In genomic region chr1:244735404-244735803, GRCh38 we compare ENCODE assay signal across 11 cellular contexts.
DNase-seq lines count a peak whose midpoint lies in the region; ATAC-seq and TF ChIP-seq lines count a peak whose summit lies in the region.
"Had no signal": no experiment of that assay in that cellular context is flagged by ENCODE, and none has a peak within 500 bp of the region (broad histone marks: within the 10 kb centered on the region; RNA-seq: fewer than 3 reads in every experiment).

No MANE protein-coding gene starts in this region.

- CTCF ChIA-PET in PC-3 (lab: Charles Lee): no interaction called here
- CTCF ChIA-PET in CD8-positive, alpha-beta memory T cell (lab: Charles Lee): interaction anchor here (1.5 kb wide), 1 partner anchor 133 kb away, joined by 3 read pairs; no protein-coding TSS in a partner anchor

- peak overlapping the region; percentile 81 for H3K27ac ChIP-seq in PC-3 (ENCODE audit: low read length)
- no peak overlapping the region for H3K27ac ChIP-seq in dorsolateral prefrontal cortex
- no peak overlapping the region for H3K27ac ChIP-seq in CD8-positive, alpha-beta memory T cell (ENCODE audit: low read depth, low read length)
- H3K27ac ChIP-seq in upper lobe of left lung: no peak overlapping the region

- H3K9me3 Mint-ChIP-seq in CD8-positive, alpha-beta memory T cell: no peaks in the 10 kb centered on the region
- H3K9me3 Mint-ChIP-seq: CD4-positive, alpha-beta T cell had no signal

- no peak for TF ChIP-seq CTCF in PC-3 (conservative IDR thresholded peaks at IDR 0.05; ENCODE audit: low read depth, low read length)
- TF ChIP-seq CTCF in dorsolateral prefrontal cortex (IDR thresholded peaks at IDR 0.05 in 54 of 56, conservative IDR thresholded peaks at IDR 0.05 in 2 of 56; ENCODE audit: low read depth in 1 of 56, partially characterized antibody in 56 of 56): no peak
- no peak for TF ChIP-seq CTCF in upper lobe of left lung (IDR thresholded peaks at IDR 0.05)

- 94% methylated on average over 6 of the region's 6 CpGs for WGBS in upper lobe of left lung, 2 donors

- TF ChIP-seq POLR2A in erythroblast (IDR thresholded peaks at IDR 0.05; ENCODE audit: low read length): no peak
- no peak for TF ChIP-seq POLR2A in upper lobe of left lung (IDR thresholded peaks at IDR 0.05)

- H3K36me3 ChIP-seq in PC-3 (ENCODE audit: low read depth, low read length) (no peaks in the 10 kb centered on the region), upper lobe of left lung (no peaks in the 10 kb centered on the region)
- no peaks in the 10 kb centered on the region for H3K36me3 ChIP-seq in CD8-positive, alpha-beta memory T cell (ENCODE audit: insufficient read depth, low read length)

- no peaks in the 10 kb centered on the region for H4K20me1 ChIP-seq in PC-3 (ENCODE audit: low read length)

- no peak overlapping the region for H3K27ac Mint-ChIP-seq in CD8-positive, alpha-beta memory T cell
- H3K27ac Mint-ChIP-seq: CD4-positive, alpha-beta T cell; naive thymus-derived CD8-positive, alpha-beta T cell had no signal

- ATAC-seq in PC-3: no peak
- ATAC-seq in upper lobe of left lung (ENCODE audit: low FRiP score in 2 of 2): no peak
- ATAC-seq: naive thymus-derived CD8-positive, alpha-beta T cell had no signal

- H3K4me1 Mint-ChIP-seq in CD8-positive, alpha-beta memory T cell: peaks cover 0 to 4% (median 2%) of the 10 kb centered on the region in 3 donors

- POLR2A ChIA-PET in PC-3 (lab: Charles Lee; ENCODE audit: unreplicated experiment): no interaction called here
- POLR2A ChIA-PET in CD8-positive, alpha-beta memory T cell (lab: Charles Lee): no interaction called here

- no peaks in the 10 kb centered on the region for H3K27me3 ChIP-seq in PC-3 (ENCODE audit: low read length)
- no peaks in the 10 kb centered on the region for H3K27me3 ChIP-seq in dorsolateral prefrontal cortex
- H3K27me3 ChIP-seq in CD8-positive, alpha-beta memory T cell (ENCODE audit: insufficient read depth, low read length, poor library complexity, severe bottlenecking): no peaks in the 10 kb centered on the region
- no peaks in the 10 kb centered on the region for H3K27me3 ChIP-seq in upper lobe of left lung

- H3K9me2 ChIP-seq in PC-3 (replicated peaks; ENCODE audit: low read length): no peaks in the 10 kb centered on the region

- intact Hi-C loops in PC-3 (cut with micrococcal nuclease): no loop called here
- intact Hi-C loops in dorsolateral prefrontal cortex (cut with DNase I): no loop called here

- peak; percentile 36 for DNase-seq in A172 (ENCODE audit: low spot score)
- DNase-seq in EH (ENCODE audit: low read depth): peak; percentile 10
- DNase-seq in PC-3: no peak
- peak; percentile 24 to 37 for DNase-seq in erythroblast (lab: John Stamatoyannopoulos, UW)
- no peak for DNase-seq in SW 1271 (lab: John Stamatoyannopoulos, UW)
- DNase-seq in dorsolateral prefrontal cortex: no peak
- no peak for DNase-seq in CD8-positive, alpha-beta memory T cell
- no peak for DNase-seq in upper lobe of left lung
- DNase-seq: CD4-positive, alpha-beta T cell; naive thymus-derived CD8-positive, alpha-beta T cell; NCI-H1092 had no signal

- peaks cover 29% of the 10 kb centered on the region for H3K4me1 ChIP-seq in PC-3 (ENCODE audit: insufficient read depth, low read length)
- no peaks in the 10 kb centered on the region for H3K4me1 ChIP-seq in CD8-positive, alpha-beta memory T cell (ENCODE audit: insufficient read depth, low read length)
- peaks cover 4 to 9% (median 6%) of the 10 kb centered on the region in 4 donors for H3K4me1 ChIP-seq in upper lobe of left lung

- no peaks in the 10 kb centered on the region for H3K79me2 ChIP-seq in PC-3 (ENCODE audit: low read length)

- no peak overlapping the region for H3K4me3 ChIP-seq in PC-3 (ENCODE audit: low read length)
- no peak overlapping the region for H3K4me3 ChIP-seq in dorsolateral prefrontal cortex
- H3K4me3 ChIP-seq in CD8-positive, alpha-beta memory T cell (ENCODE audit: low read length): no peak overlapping the region
- H3K4me3 ChIP-seq in upper lobe of left lung: no peak overlapping the region

- H3K4me2 ChIP-seq in PC-3 (ENCODE audit: low read length): no peak overlapping the region

- H3F3A ChIP-seq in PC-3 (ENCODE audit: low read length, unreplicated experiment): peaks cover 3% of the 10 kb centered on the region

- peak overlapping the region in 1 of 7 donors; percentile 37 for H3K4me3 Mint-ChIP-seq in CD8-positive, alpha-beta memory T cell
- H3K4me3 Mint-ChIP-seq: CD4-positive, alpha-beta T cell; naive thymus-derived CD8-positive, alpha-beta T cell had no signal

- 0 out of 2 replicates have a peak overlapping the region, but pooled peaks have one; percentile 23 for H3K9ac ChIP-seq in PC-3 (ENCODE audit: low read length)

- peaks cover 0 to 3% (median 0%) of the 10 kb centered on the region in 3 donors for H3K36me3 Mint-ChIP-seq in CD8-positive, alpha-beta memory T cell
- H3K36me3 Mint-ChIP-seq: naive thymus-derived CD8-positive, alpha-beta T cell had no signal

- no peak for TF ChIP-seq EP300 in upper lobe of left lung (IDR thresholded peaks at IDR 0.05)

- H2AFZ ChIP-seq in PC-3 (ENCODE audit: low read length): no peak overlapping the region

- no peaks in the 10 kb centered on the region; the same call in 1 of the 2 replicates for H3K9me3 ChIP-seq in PC-3 (ENCODE audit: low read length)
- H3K9me3 ChIP-seq in CD8-positive, alpha-beta memory T cell (ENCODE audit: low read length): no peaks in the 10 kb centered on the region
- H3K9me3 ChIP-seq in upper lobe of left lung: no peaks in the 10 kb centered on the region

- BruUV-seq in PC-3 (replicated peaks; lab: Mats Ljungman, UMichigan): no TSS peak

- peaks cover 6 to 21% of the 10 kb centered on the region in 2 donors for H3K27me3 Mint-ChIP-seq in CD8-positive, alpha-beta memory T cell

Comparison
In these comparisons a context has a peak if more than half of its experiments do, and no peak if none do; other contexts are left out.
1. DNase-seq: peak in A172 (single experiment), EH (single experiment) and erythroblast (2 of 2); none in PC-3 (single experiment), SW 1271 (0 of 2), dorsolateral prefrontal cortex (0 of 10), CD8-positive, alpha-beta memory T cell (0 of 5) and upper lobe of left lung (0 of 2).